Comparison of ENCODE assay signal across 27 cellular contexts in the genomic region with DNA sequence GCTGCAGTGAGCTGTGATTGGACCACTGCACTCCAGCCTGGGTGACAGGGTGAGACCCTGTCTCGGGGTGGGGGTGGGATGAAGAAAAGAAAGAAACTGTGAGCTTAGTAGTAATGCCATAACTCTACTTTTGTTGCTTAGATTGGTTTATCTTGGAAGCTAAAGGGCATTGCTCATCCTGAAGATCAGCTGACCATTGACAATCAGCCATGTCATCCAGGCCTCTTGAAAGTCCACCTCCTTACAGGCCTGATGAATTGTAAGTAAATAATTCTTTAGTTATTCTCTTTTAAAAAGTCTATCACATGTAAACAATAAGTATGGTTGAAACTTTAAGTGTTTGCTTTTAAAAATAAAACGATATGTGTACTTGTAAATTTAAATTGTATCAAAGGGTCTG.
"Had no signal": no experiment of that assay in that cellular context is flagged by ENCODE, and none has a peak within 500 bp of the region (broad histone marks: within the 10 kb centered on the region; RNA-seq: fewer than 3 reads in every experiment).

No MANE protein-coding gene starts in this region.

- FAIRE-seq: bronchial epithelial cell had no signal

- H3K27ac ChIP-seq: esophagus muscularis mucosa, gastrocnemius medialis, left ventricle myocardium inferior, parathyroid adenoma, psoas muscle, right atrium auricular region, spleen, suprapubic skin, tibial nerve had no signal

- H3K9ac ChIP-seq: parathyroid adenoma had no signal

- H3K9me3 Mint-ChIP-seq: activated naive CD4-positive, alpha-beta T cell treated with anti-CD3 and anti-CD28 coated beads, Interleukin-2, amount 50 U/mL, for 24 hours; activated T-helper 2 cell treated with anti-CD3 and anti-CD28 coated beads, Interferon-gamma antibody, Interleukin-2, Interleukin-4, amounts not matched to agents 10 μg/mL and 5 μg/mL and 100 μg/mL, durations not matched to agents 14 hours and 24 hours and 36 hours; central memory CD8-positive, alpha-beta T cell; dendritic cell treated with granulocyte-macrophage colony-stimulating factor and Interleukin-4, amounts not matched to agents 40 ng/mL and 50 ng/mL, for 4 days; endodermal cell; naive B cell; T-helper 2 cell treated with Interferon-gamma antibody and Interleukin-4, amounts not matched to agents 5 μg/mL and 100 μg/mL, for 36 hours had no signal

- H2AFZ ChIP-seq: parathyroid adenoma had no signal

- H3K9me3 ChIP-seq: esophagus muscularis mucosa, gastrocnemius medialis, left ventricle myocardium inferior, psoas muscle, right atrium auricular region, spleen, suprapubic skin, tibial nerve had no signal

- H3K27ac Mint-ChIP-seq: activated CD4-positive, alpha-beta T cell treated with anti-CD3 and anti-CD28 coated beads for 36 hours; activated CD8-positive, alpha-beta memory T cell treated with anti-CD3 and anti-CD28 coated beads, Interleukin-2, amount 10 ng/mL, durations not matched to agents 7 days and 5 days; activated CD8-positive, alpha-beta T cell treated with anti-CD3 and anti-CD28 coated beads, Interleukin-2, amount 10 ng/mL, durations not matched to agents 7 days and 5 days; activated naive CD4-positive, alpha-beta T cell treated with anti-CD3 and anti-CD28 coated beads, Interleukin-2, amount 50 U/mL, for 24 hours; activated T-helper 2 cell treated with anti-CD3 and anti-CD28 coated beads, Interferon-gamma antibody, Interleukin-2, Interleukin-4, amounts not matched to agents 10 μg/mL and 5 μg/mL and 100 μg/mL, durations not matched to agents 14 hours and 24 hours and 36 hours; dendritic cell treated with granulocyte-macrophage colony-stimulating factor and Interleukin-4, amounts not matched to agents 40 ng/mL and 50 ng/mL, for 4 days; naive B cell; T-helper 2 cell treated with Interferon-gamma antibody and Interleukin-4, amounts not matched to agents 5 μg/mL and 100 μg/mL, for 36 hours had no signal

- H3K4me1 ChIP-seq: esophagus muscularis mucosa, gastrocnemius medialis, left ventricle myocardium inferior, psoas muscle, right atrium auricular region, spleen, tibial nerve had no signal

- H3K36me3 Mint-ChIP-seq: activated CD8-positive, alpha-beta memory T cell treated with anti-CD3 and anti-CD28 coated beads, Interleukin-2, amount 10 ng/mL, durations not matched to agents 7 days and 5 days; activated naive CD4-positive, alpha-beta T cell treated with anti-CD3 and anti-CD28 coated beads, Interleukin-2, amount 50 U/mL, for 24 hours; naive B cell had no signal

- H3K4me3 ChIP-seq: esophagus muscularis mucosa, gastrocnemius medialis, left ventricle myocardium inferior, lung, psoas muscle, right atrium auricular region, spleen, suprapubic skin, tibial nerve had no signal

- H3K36me3 ChIP-seq: esophagus muscularis mucosa, gastrocnemius medialis, left ventricle myocardium inferior, right atrium auricular region, spleen, suprapubic skin, tibial nerve had no signal

- H3K4me1 Mint-ChIP-seq: activated CD4-positive, alpha-beta T cell treated with anti-CD3 and anti-CD28 coated beads for 36 hours; activated CD8-positive, alpha-beta memory T cell treated with anti-CD3 and anti-CD28 coated beads, Interleukin-2, amount 10 ng/mL, durations not matched to agents 7 days and 5 days; activated naive CD4-positive, alpha-beta T cell treated with anti-CD3 and anti-CD28 coated beads, Interleukin-2, amount 50 U/mL, for 24 hours; central memory CD8-positive, alpha-beta T cell; naive B cell had no signal

- DNase-seq: activated CD4-positive, alpha-beta T cell treated with anti-CD3 and anti-CD28 coated beads for 36 hours; activated CD4-positive, CD25-positive, alpha-beta regulatory T cell; activated CD8-positive, alpha-beta memory T cell treated with anti-CD3 and anti-CD28 coated beads, Interleukin-2, amount 10 ng/mL, durations not matched to agents 7 days and 5 days; activated CD8-positive, alpha-beta T cell treated with anti-CD3 and anti-CD28 coated beads, Interleukin-2, amount 10 ng/mL, durations not matched to agents 7 days and 5 days; activated T-cell treated with anti-CD3 and anti-CD28 coated beads, Interleukin-2, amount 50 U/mL, for 48 hours; endodermal cell; gastrocnemius medialis; glutamatergic neuron; islet precursor cell; left ventricle myocardium inferior; naive B cell; nucleus accumbens; psoas muscle; spleen; stimulated activated naive CD4-positive, alpha-beta T cell had no signal

- H3K27me3 ChIP-seq: right atrium auricular region, suprapubic skin, tibial nerve had no signal

- H3K27me3 Mint-ChIP-seq: dendritic cell treated with granulocyte-macrophage colony-stimulating factor and Interleukin-4, amounts not matched to agents 40 ng/mL and 50 ng/mL, for 4 days had no signal

- H3K4me3 Mint-ChIP-seq: activated CD4-positive, alpha-beta T cell treated with anti-CD3 and anti-CD28 coated beads for 36 hours; activated CD8-positive, alpha-beta memory T cell treated with anti-CD3 and anti-CD28 coated beads, Interleukin-2, amount 10 ng/mL, durations not matched to agents 7 days and 5 days; activated CD8-positive, alpha-beta T cell treated with anti-CD3 and anti-CD28 coated beads, Interleukin-2, amount 10 ng/mL, durations not matched to agents 7 days and 5 days; activated naive CD4-positive, alpha-beta T cell treated with anti-CD3 and anti-CD28 coated beads, Interleukin-2, amount 50 U/mL, for 24 hours; central memory CD8-positive, alpha-beta T cell; dendritic cell treated with granulocyte-macrophage colony-stimulating factor and Interleukin-4, amounts not matched to agents 40 ng/mL and 50 ng/mL, for 4 days; naive B cell; T-helper 2 cell treated with Interferon-gamma antibody and Interleukin-4, amounts not matched to agents 5 μg/mL and 100 μg/mL, for 36 hours had no signal
